In the genomic region with DNA sequence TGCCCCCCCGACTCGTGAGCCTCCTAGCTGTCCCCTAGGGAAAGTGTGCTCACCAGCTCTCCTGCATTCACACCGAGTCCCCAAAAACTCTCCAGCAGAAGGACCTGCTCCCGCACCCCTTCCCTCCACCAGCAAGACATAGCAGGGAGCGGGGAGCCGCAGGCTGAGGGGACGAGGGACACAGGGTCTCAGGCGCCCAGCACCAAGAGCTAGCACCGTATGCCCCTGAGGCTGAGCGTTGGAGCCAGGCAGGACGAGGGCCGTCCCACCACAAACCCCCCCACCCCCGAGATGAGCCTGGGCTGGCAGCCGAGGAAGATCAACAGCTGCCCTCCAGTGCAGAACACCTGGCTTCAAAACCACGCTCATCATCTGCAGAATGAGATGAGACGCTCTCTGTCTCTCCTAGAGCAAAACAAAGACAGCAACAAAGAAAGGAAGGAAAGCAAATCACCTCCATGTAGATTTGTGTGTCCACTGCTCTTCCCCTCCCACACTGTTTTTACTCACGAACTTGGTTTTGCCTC, we compare ENCODE assay signal across 1 cellular context.
TF ChIP-seq lines count a peak whose summit lies in the region.

No MANE protein-coding gene starts in this region.

TF ChIP-seq in H1, 55 proteins besides CTCF, POLR2A, EP300 and RAD21 (continued from another document):
- TF ChIP-seq, protein P1, sequence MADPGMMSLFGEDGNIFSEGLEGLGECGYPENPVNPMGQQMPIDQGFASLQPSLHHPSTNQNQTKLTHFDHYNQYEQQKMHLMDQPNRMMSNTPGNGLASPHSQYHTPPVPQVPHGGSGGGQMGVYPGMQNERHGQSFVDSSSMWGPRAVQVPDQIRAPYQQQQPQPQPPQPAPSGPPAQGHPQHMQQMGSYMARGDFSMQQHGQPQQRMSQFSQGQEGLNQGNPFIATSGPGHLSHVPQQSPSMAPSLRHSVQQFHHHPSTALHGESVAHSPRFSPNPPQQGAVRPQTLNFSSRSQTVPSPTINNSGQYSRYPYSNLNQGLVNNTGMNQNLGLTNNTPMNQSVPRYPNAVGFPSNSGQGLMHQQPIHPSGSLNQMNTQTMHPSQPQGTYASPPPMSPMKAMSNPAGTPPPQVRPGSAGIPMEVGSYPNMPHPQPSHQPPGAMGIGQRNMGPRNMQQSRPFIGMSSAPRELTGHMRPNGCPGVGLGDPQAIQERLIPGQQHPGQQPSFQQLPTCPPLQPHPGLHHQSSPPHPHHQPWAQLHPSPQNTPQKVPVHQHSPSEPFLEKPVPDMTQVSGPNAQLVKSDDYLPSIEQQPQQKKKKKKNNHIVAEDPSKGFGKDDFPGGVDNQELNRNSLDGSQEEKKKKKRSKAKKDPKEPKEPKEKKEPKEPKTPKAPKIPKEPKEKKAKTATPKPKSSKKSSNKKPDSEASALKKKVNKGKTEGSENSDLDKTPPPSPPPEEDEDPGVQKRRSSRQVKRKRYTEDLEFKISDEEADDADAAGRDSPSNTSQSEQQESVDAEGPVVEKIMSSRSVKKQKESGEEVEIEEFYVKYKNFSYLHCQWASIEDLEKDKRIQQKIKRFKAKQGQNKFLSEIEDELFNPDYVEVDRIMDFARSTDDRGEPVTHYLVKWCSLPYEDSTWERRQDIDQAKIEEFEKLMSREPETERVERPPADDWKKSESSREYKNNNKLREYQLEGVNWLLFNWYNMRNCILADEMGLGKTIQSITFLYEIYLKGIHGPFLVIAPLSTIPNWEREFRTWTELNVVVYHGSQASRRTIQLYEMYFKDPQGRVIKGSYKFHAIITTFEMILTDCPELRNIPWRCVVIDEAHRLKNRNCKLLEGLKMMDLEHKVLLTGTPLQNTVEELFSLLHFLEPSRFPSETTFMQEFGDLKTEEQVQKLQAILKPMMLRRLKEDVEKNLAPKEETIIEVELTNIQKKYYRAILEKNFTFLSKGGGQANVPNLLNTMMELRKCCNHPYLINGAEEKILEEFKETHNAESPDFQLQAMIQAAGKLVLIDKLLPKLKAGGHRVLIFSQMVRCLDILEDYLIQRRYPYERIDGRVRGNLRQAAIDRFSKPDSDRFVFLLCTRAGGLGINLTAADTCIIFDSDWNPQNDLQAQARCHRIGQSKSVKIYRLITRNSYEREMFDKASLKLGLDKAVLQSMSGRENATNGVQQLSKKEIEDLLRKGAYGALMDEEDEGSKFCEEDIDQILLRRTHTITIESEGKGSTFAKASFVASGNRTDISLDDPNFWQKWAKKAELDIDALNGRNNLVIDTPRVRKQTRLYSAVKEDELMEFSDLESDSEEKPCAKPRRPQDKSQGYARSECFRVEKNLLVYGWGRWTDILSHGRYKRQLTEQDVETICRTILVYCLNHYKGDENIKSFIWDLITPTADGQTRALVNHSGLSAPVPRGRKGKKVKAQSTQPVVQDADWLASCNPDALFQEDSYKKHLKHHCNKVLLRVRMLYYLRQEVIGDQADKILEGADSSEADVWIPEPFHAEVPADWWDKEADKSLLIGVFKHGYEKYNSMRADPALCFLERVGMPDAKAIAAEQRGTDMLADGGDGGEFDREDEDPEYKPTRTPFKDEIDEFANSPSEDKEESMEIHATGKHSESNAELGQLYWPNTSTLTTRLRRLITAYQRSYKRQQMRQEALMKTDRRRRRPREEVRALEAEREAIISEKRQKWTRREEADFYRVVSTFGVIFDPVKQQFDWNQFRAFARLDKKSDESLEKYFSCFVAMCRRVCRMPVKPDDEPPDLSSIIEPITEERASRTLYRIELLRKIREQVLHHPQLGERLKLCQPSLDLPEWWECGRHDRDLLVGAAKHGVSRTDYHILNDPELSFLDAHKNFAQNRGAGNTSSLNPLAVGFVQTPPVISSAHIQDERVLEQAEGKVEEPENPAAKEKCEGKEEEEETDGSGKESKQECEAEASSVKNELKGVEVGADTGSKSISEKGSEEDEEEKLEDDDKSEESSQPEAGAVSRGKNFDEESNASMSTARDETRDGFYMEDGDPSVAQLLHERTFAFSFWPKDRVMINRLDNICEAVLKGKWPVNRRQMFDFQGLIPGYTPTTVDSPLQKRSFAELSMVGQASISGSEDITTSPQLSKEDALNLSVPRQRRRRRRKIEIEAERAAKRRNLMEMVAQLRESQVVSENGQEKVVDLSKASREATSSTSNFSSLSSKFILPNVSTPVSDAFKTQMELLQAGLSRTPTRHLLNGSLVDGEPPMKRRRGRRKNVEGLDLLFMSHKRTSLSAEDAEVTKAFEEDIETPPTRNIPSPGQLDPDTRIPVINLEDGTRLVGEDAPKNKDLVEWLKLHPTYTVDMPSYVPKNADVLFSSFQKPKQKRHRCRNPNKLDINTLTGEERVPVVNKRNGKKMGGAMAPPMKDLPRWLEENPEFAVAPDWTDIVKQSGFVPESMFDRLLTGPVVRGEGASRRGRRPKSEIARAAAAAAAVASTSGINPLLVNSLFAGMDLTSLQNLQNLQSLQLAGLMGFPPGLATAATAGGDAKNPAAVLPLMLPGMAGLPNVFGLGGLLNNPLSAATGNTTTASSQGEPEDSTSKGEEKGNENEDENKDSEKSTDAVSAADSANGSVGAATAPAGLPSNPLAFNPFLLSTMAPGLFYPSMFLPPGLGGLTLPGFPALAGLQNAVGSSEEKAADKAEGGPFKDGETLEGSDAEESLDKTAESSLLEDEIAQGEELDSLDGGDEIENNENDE (IDR thresholded peaks at IDR 0.05; ENCODE audit: insufficient replicate concordance, low read length) = no peak
- TF ChIP-seq CBX5 (IDR thresholded peaks at IDR 0.05; ENCODE audit: low read depth, low read length) (no peak), RFX5 (IDR thresholded peaks at IDR 0.05; ENCODE audit: borderline replicate concordance, low read depth, low read length) (no peak), KDM1A (IDR thresholded peaks at IDR 0.05; ENCODE audit: borderline replicate concordance, low read length) (no peak), NANOG (IDR thresholded peaks at IDR 0.05; ENCODE audit: insufficient read depth, low read depth, low read length, poor library complexity, severe bottlenecking) (no peak), CHD1 (IDR thresholded peaks at IDR 0.05; ENCODE audit: low read depth, low read length) (no peak)
- TF ChIP-seq, protein P2, sequence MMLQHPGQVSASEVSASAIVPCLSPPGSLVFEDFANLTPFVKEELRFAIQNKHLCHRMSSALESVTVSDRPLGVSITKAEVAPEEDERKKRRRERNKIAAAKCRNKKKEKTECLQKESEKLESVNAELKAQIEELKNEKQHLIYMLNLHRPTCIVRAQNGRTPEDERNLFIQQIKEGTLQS (IDR thresholded peaks at IDR 0.05; ENCODE audit: insufficient read depth, low read depth, low read length) = no peak
- TF ChIP-seq, protein P3, sequence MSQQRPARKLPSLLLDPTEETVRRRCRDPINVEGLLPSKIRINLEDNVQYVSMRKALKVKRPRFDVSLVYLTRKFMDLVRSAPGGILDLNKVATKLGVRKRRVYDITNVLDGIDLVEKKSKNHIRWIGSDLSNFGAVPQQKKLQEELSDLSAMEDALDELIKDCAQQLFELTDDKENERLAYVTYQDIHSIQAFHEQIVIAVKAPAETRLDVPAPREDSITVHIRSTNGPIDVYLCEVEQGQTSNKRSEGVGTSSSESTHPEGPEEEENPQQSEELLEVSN (IDR thresholded peaks at IDR 0.05) = no peak
